In genomic region chr20:39036851-39037250, GRCh38 we compare ENCODE assay signal across 18 cellular contexts.
DNase-seq lines count a peak whose midpoint lies in the region; ATAC-seq and TF ChIP-seq lines count a peak whose summit lies in the region.
"Had no signal": no experiment of that assay in that cellular context is flagged by ENCODE, and none has a peak within 500 bp of the region (broad histone marks: within the 10 kb centered on the region; RNA-seq: fewer than 3 reads in every experiment).

No MANE protein-coding gene starts in this region.

- ATAC-seq in GM21786 (IDR thresholded peaks at IDR 0.05; ENCODE audit: unreplicated experiment): no peak

- H3K9ac ChIP-seq in rectal smooth muscle tissue (ENCODE audit: low read length): no peak overlapping the region

- H3K9me3 ChIP-seq in AG04450 (ENCODE audit: control insufficient read depth, insufficient read depth, low read length): no peaks in the 10 kb centered on the region
- H3K9me3 ChIP-seq: Caco-2, Peyer's patch had no signal

- no peak for TF ChIP-seq CTCF in AG04450 (IDR thresholded peaks at IDR 0.05; ENCODE audit: low read depth, low read length)

- CTCF ChIA-PET in AG04450 (lab: Charles Lee): interaction anchor here (0.7 to 6.1 kb wide), 4 partner anchors 10 to 111 kb away, joined by 3 to 104 read pairs (median 4); partner anchors contain the start of gene FAM83D

- H3K36me3 ChIP-seq in rectal smooth muscle tissue (ENCODE audit: control insufficient read depth, insufficient read depth, low read length): peaks cover 18% of the 10 kb centered on the region

- peaks cover 4% of the 10 kb centered on the region for H3K4me1 ChIP-seq in rectal smooth muscle tissue (ENCODE audit: control insufficient read depth, insufficient read depth, low read length)
- H3K4me1 ChIP-seq: Caco-2, Peyer's patch had no signal

- no peak overlapping the region for H3K4me3 ChIP-seq in AG04450 (ENCODE audit: low read depth, low read length)
- H3K4me3 ChIP-seq in rectal smooth muscle tissue (ENCODE audit: low read length): no peak overlapping the region
- H3K4me3 ChIP-seq: Peyer's patch had no signal

- H3K27ac ChIP-seq in AG04450 (ENCODE audit: low read depth, low read length) (peak overlapping the region; percentile 23), angular gyrus (ENCODE audit: low read depth, low read length) (peak overlapping the region; percentile 1), rectal smooth muscle tissue (ENCODE audit: low read depth, low read length) (peak overlapping the region; percentile 85)
- H3K27ac ChIP-seq: C4-2B had no signal

- H3K27me3 ChIP-seq in AG04450 (ENCODE audit: control insufficient read depth, insufficient read depth, low read length): no peaks in the 10 kb centered on the region
- H3K27me3 ChIP-seq in rectal smooth muscle tissue (ENCODE audit: control insufficient read depth, insufficient read depth, low read length): no peaks in the 10 kb centered on the region
- H3K27me3 ChIP-seq: Peyer's patch had no signal

- DNase-seq in AG04450 (ENCODE audit: low read depth, low spot score): peak; percentile 27
- DNase-seq in hepatic stellate cell (ENCODE audit: low spot score): peak; percentile 71
- DNase-seq in NCI-H2029 (lab: John Stamatoyannopoulos, UW): no peak
- DNase-seq in NCI-H510A (lab: John Stamatoyannopoulos, UW): no peak
- DNase-seq in stimulated activated CD4-positive, alpha-beta T cell treated with anti-CD3 and anti-CD28 coated beads, Interleukin-4, amount 100 ng/mL, for 1 hour: no peak
- DNase-seq: 8988T, Caco-2, DMS79 treated with DMSO at 0.1 percent for 48 hours, H7, NCI-H1417 treated with DMSO at 0.1 percent for 48 hours, NCI-H2081, NCI-H524, Peyer's patch, SHP77 had no signal

- POLR2A ChIA-PET in AG04450 (lab: Yijun Ruan, JAX): interaction anchor here (0.7 to 0.9 kb wide), 2 partner anchors 57 to 75 kb away, joined by 3 to 4 read pairs; partner anchors contain the start of gene DHX35

Comparison
In these comparisons a context has a peak if more than half of its experiments do, and no peak if none do; other contexts are left out.
1. DNase-seq: peak in AG04450 (single experiment) and hepatic stellate cell (single experiment); none in NCI-H2029 (single experiment), NCI-H510A (single experiment) and stimulated activated CD4-positive, alpha-beta T cell treated with anti-CD3 and anti-CD28 coated beads, Interleukin-4, amount 100 ng/mL, for 1 hour (single experiment).
2. H3K27ac ChIP-seq: peak in every context shown above with its lines; median percentile 85 in rectal smooth muscle tissue; 23 in AG04450; 1 in angular gyrus.